8 cellular contexts compared by ENCODE assay signal in genomic region chr6:169752074-169752623, GRCh38. TPM values are rescaled to one million over a fixed set of nuclear protein-coding genes. Genes with fewer than 3 reads are reported as not detected.
DNase-seq lines count a peak whose midpoint lies in the region; ATAC-seq, FAIRE-seq and TF ChIP-seq lines count a peak whose summit lies in the region.

No MANE protein-coding gene starts in this region.

- no peaks in the 10 kb centered on the region for H4K20me1 ChIP-seq in HCT116 (ENCODE audit: insufficient read depth)

- no peak overlapping the region for H2AFZ ChIP-seq in HCT116 (ENCODE audit: low read depth, low read length, poor library complexity, severe bottlenecking)

- FAIRE-seq in HTR-8/SVneo (lab: Jason Lieb, UNC): no peak

- POLR2A ChIA-PET in HCT116 (lab: Charles Lee): interaction anchor here (0.7 kb wide), 1 partner anchor 27 kb away, joined by 3 read pairs; no protein-coding TSS in a partner anchor

- no peak for TF ChIP-seq CTCF in HCT116 (IDR thresholded peaks at IDR 0.05 in 2 of 3, conservative IDR thresholded peaks at IDR 0.05 in 1 of 3; ENCODE audit: borderline replicate concordance in 1 of 3, insufficient read depth in 1 of 3, low read depth in 2 of 3, low read length in 2 of 3)

- BruUV-seq in HCT116 (replicated peaks; lab: Mats Ljungman, UMichigan): no TSS peak

- H3K9me2 ChIP-seq in HCT116 (ENCODE audit: insufficient read depth): no peaks in the 10 kb centered on the region

- no peaks in the 10 kb centered on the region for H3K9me3 Mint-ChIP-seq in activated T-helper 17 cell treated with anti-CD3 and anti-CD28 coated beads, Interleukin-2, amount 50 U/mL, for 72 hours
- peaks cover 0 to 2% of the 10 kb centered on the region in 2 donors for H3K9me3 Mint-ChIP-seq in stimulated activated naive B cell treated with anti-CD40 and anti-IgM and Interleukin-4, amounts not matched to agents 10 μg/mL and 1 μg/mL and 100 μg/mL, for 72 hours

- RAD21 ChIA-PET in HCT116 (lab: Charles Lee; ENCODE audit: low non-redundant PET in 1 of 2, low total read pairs in 2 of 2, uncharacterized antibody in 2 of 2, unreplicated experiment in 2 of 2): no interaction called here

- peak overlapping the region; percentile 90 for H3K9ac ChIP-seq in HCT116 (ENCODE audit: low read length)
- H3K9ac ChIP-seq in iPS-15b (ENCODE audit: low read depth, low read length): peak overlapping the region; percentile 96

- H3K4me3 ChIP-seq in HCT116 (replicated peaks in 1 of 2; ENCODE audit: low read depth in 1 of 2, low read length in 2 of 2) (peak overlapping the region; percentile 69 to 84), iPS-15b (ENCODE audit: low read depth, low read length) (peak overlapping the region; percentile 95)

- H3K27ac ChIP-seq in HCT116 (ENCODE audit: low read depth, low read length): peak overlapping the region; percentile 88

- no peaks in the 10 kb centered on the region for H3K9me3 ChIP-seq in HCT116 (ENCODE audit: control insufficient read depth in 1 of 2, insufficient read depth in 1 of 2, low read depth in 1 of 2, low read length in 2 of 2)
- H3K9me3 ChIP-seq in iPS-15b (ENCODE audit: control insufficient read depth, insufficient read depth, low read length): no peaks in the 10 kb centered on the region

- H3K4me1 ChIP-seq in HCT116 (ENCODE audit: control insufficient read depth in 1 of 2, insufficient read depth in 2 of 2, low read length in 2 of 2) (peaks cover 7 to 19% of the 10 kb centered on the region in 2 experiments; a peak in 3 of 4 replicates), iPS-15b (ENCODE audit: control insufficient read depth, insufficient read depth, low read length) (peaks cover 18% of the 10 kb centered on the region)

- no peaks in the 10 kb centered on the region for H3K27me3 Mint-ChIP-seq in activated T-helper 17 cell treated with anti-CD3 and anti-CD28 coated beads, Interleukin-2, amount 50 U/mL, for 72 hours
- no peaks in the 10 kb centered on the region for H3K27me3 Mint-ChIP-seq in stimulated activated naive B cell treated with anti-CD40 and anti-IgM and Interleukin-4, amounts not matched to agents 10 μg/mL and 1 μg/mL and 100 μg/mL, for 72 hours

- peaks cover 14% of the 10 kb centered on the region for H3K4me1 Mint-ChIP-seq in activated T-helper 17 cell treated with anti-CD3 and anti-CD28 coated beads, Interleukin-2, amount 50 U/mL, for 72 hours
- peaks cover 15 to 35% of the 10 kb centered on the region in 2 donors for H3K4me1 Mint-ChIP-seq in stimulated activated naive B cell treated with anti-CD40 and anti-IgM and Interleukin-4, amounts not matched to agents 10 μg/mL and 1 μg/mL and 100 μg/mL, for 72 hours

- no peak for TF ChIP-seq RAD21 in HCT116 (IDR thresholded peaks at IDR 0.05; ENCODE audit: low read depth)

- peaks cover 28% of the 10 kb centered on the region for H3K79me2 ChIP-seq in HCT116 (ENCODE audit: insufficient read depth, low read length)

- no peak for ATAC-seq in HCT116
- no peak for ATAC-seq in activated T-helper 17 cell treated with anti-CD3 and anti-CD28 coated beads, Interleukin-2, amount 50 U/mL, for 72 hours (replicated peaks)
- ATAC-seq in stimulated activated naive B cell treated with anti-CD40 and anti-IgM and Interleukin-4, amounts not matched to agents 10 μg/mL and 1 μg/mL and 100 μg/mL, for 72 hours (replicated peaks): no peak
- ATAC-seq in HG03565 (IDR thresholded peaks at IDR 0.05; ENCODE audit: unreplicated experiment): no peak
- ATAC-seq in GM18868 (IDR thresholded peaks at IDR 0.05; ENCODE audit: unreplicated experiment): no peak

- no peaks in the 10 kb centered on the region for H3K27me3 ChIP-seq in HCT116 (ENCODE audit: insufficient read depth, low read length)
- H3K27me3 ChIP-seq in iPS-15b (ENCODE audit: control insufficient read depth, insufficient read depth, low read length): no peaks in the 10 kb centered on the region

- intact Hi-C loops in HCT116 (cut with micrococcal nuclease): no loop called here

- peak overlapping the region; percentile 97 for H3K4me3 Mint-ChIP-seq in activated T-helper 17 cell treated with anti-CD3 and anti-CD28 coated beads, Interleukin-2, amount 50 U/mL, for 72 hours
- peak overlapping the region; percentile 95 to 100 for H3K4me3 Mint-ChIP-seq in stimulated activated naive B cell treated with anti-CD40 and anti-IgM and Interleukin-4, amounts not matched to agents 10 μg/mL and 1 μg/mL and 100 μg/mL, for 72 hours

- no peak for TF ChIP-seq POLR2A in HCT116 (IDR thresholded peaks at IDR 0.05; ENCODE audit: borderline replicate concordance, extremely low read depth, insufficient read depth, insufficient read length)

- DNase-seq in AG20443 (ENCODE audit: low spot score) (peak; percentile 17), HCT116 (ENCODE audit: low read depth, low spot score) (no peak), HTR-8/SVneo (ENCODE audit: insufficient read length, low spot score) (no peak)
- DNase-seq in stimulated activated naive B cell treated with anti-CD40 and anti-IgM and Interleukin-4, amounts not matched to agents 10 μg/mL and 1 μg/mL and 100 μg/mL, for 72 hours: no peak

- H3K36me3 ChIP-seq in HCT116 (ENCODE audit: control insufficient read depth in 1 of 2, insufficient read depth in 2 of 2, low read length in 2 of 2) (0 out of 4 replicates have a peak, but pooled peaks cover 2 to 5% of the 10 kb centered on the region in 2 experiments), iPS-15b (ENCODE audit: control insufficient read depth, insufficient read depth, low read length) (no peaks in the 10 kb centered on the region)

- peaks cover 41% of the 10 kb centered on the region for H3K36me3 Mint-ChIP-seq in activated T-helper 17 cell treated with anti-CD3 and anti-CD28 coated beads, Interleukin-2, amount 50 U/mL, for 72 hours (ENCODE audit: low read depth)
- peaks cover 13 to 33% of the 10 kb centered on the region in 2 donors for H3K36me3 Mint-ChIP-seq in stimulated activated naive B cell treated with anti-CD40 and anti-IgM and Interleukin-4, amounts not matched to agents 10 μg/mL and 1 μg/mL and 100 μg/mL, for 72 hours

- peak overlapping the region; percentile 100 for H3K27ac Mint-ChIP-seq in activated T-helper 17 cell treated with anti-CD3 and anti-CD28 coated beads, Interleukin-2, amount 50 U/mL, for 72 hours
- peak overlapping the region; percentile 93 for H3K27ac Mint-ChIP-seq in stimulated activated naive B cell treated with anti-CD40 and anti-IgM and Interleukin-4, amounts not matched to agents 10 μg/mL and 1 μg/mL and 100 μg/mL, for 72 hours

- CTCF ChIA-PET in HCT116 (lab: Charles Lee): no interaction called here

- peak overlapping the region; percentile 88 for H3K4me2 ChIP-seq in HCT116 (ENCODE audit: low read length)

TF ChIP-seq in HCT116, 20 proteins besides CTCF, POLR2A, EP300 and RAD21:
- no peak for TF ChIP-seq SIN3A (IDR thresholded peaks at IDR 0.05; ENCODE audit: low read depth)
- no peak for TF ChIP-seq REST (IDR thresholded peaks at IDR 0.05; ENCODE audit: low read depth)
- TF ChIP-seq EGR1 (IDR thresholded peaks at IDR 0.05; ENCODE audit: low read depth): no peak
- TF ChIP-seq POLR2AphosphoS5 (IDR thresholded peaks at IDR 0.05; ENCODE audit: low read depth, low read length): no peak

RNA-seq across cellular contexts. Expression of gene ERMARD, which starts 0.7 kb away (rescaled TPM):
- 24.7 TPM for total RNA-seq in HCT116 (2021; ENCODE audit: unreplicated experiment)
- polyA plus RNA-seq in HCT116 (2012): 27.0 and 32.5 TPM in 2 replicates
- 10 to 100 TPM; 25.5 to 28.3 TPM for total RNA-seq in activated T-helper 17 cell treated with anti-CD3 and anti-CD28 coated beads, Interleukin-2, amount 50 U/mL, for 72 hours

RNA-seq across cellular contexts. Expression of gene DYNLT2, which starts 0.8 kb away (rescaled TPM):
- 1.5 TPM for total RNA-seq in HCT116 (2021; ENCODE audit: unreplicated experiment)
- polyA plus RNA-seq in HCT116 (2012): 0.24 and 0.35 TPM in 2 replicates
- total RNA-seq in activated T-helper 17 cell treated with anti-CD3 and anti-CD28 coated beads, Interleukin-2, amount 50 U/mL, for 72 hours: 1 to 10 TPM; 1.6 to 3.1 TPM

RNA-seq across cellular contexts. Expression of gene PHF10, which starts 27.8 kb away (rescaled TPM):
- 45.5 TPM for total RNA-seq in HCT116 (2021; ENCODE audit: unreplicated experiment)
- 22.6 and 32.7 TPM in 2 replicates for polyA plus RNA-seq in HCT116 (2012)
- total RNA-seq in activated T-helper 17 cell treated with anti-CD3 and anti-CD28 coated beads, Interleukin-2, amount 50 U/mL, for 72 hours: 10 to 100 TPM; 68.4 to 84.5 TPM

RNA-seq across cellular contexts. Expression of gene C6orf120, which starts 50.2 kb away (rescaled TPM):
- 20.6 TPM for total RNA-seq in HCT116 (2021; ENCODE audit: unreplicated experiment)
- 8.1 and 10.4 TPM in 2 replicates for polyA plus RNA-seq in HCT116 (2012)
- total RNA-seq in activated T-helper 17 cell treated with anti-CD3 and anti-CD28 coated beads, Interleukin-2, amount 50 U/mL, for 72 hours: 10 to 100 TPM; 12.0 to 14.6 TPM

RNA-seq across cellular contexts. Expression of gene WDR27, which starts 50.3 kb away (rescaled TPM):
- 60.6 TPM for total RNA-seq in HCT116 (2021; ENCODE audit: unreplicated experiment)
- 33.6 and 37.8 TPM in 2 replicates for polyA plus RNA-seq in HCT116 (2012)
- 10 to 100 TPM; 38.3 to 39.9 TPM for total RNA-seq in activated T-helper 17 cell treated with anti-CD3 and anti-CD28 coated beads, Interleukin-2, amount 50 U/mL, for 72 hours
